ENCODE assay signal across 8 cellular contexts in genomic region chr17:50841949-50842354, GRCh38. TPM values are rescaled to one million over a fixed set of nuclear protein-coding genes. Genes with fewer than 3 reads are reported as not detected.
DNase-seq lines count a peak whose midpoint lies in the region; ATAC-seq, FAIRE-seq and TF ChIP-seq lines count a peak whose summit lies in the region.

No MANE protein-coding gene starts in this region.

- peak; percentile 89 for FAIRE-seq in GM19239 (lab: Jason Lieb, UNC)

- ATAC-seq in HG03378 (IDR thresholded peaks at IDR 0.05; ENCODE audit: unreplicated experiment) = no peak

- no peak overlapping the region for H3K9ac ChIP-seq in liver (ENCODE audit: low read depth in 1 of 2, low read length in 2 of 2)

- DNase-seq in AG08395 (ENCODE audit: low spot score) (peak; percentile 88), GM19239 (ENCODE audit: insufficient read length, low spot score) (peak; percentile 76), NCI-H2196 treated with DMSO at 0.1 percent for 48 hours (lab: John Stamatoyannopoulos, UW; ENCODE audit: unreplicated experiment) (peak; percentile 64), WERI-Rb-1 (peak; percentile 90), choroid plexus epithelial cell (ENCODE audit: low read depth) (peak; percentile 80)
- DNase-seq in stimulated activated CD8-positive, alpha-beta memory T cell treated with anti-CD3 and anti-CD28 coated beads, Interleukin-4, amount 100 ng/mL, for 24 hours (ENCODE audit: low read depth) = peak; percentile 21

- peak; percentile 95 to 97 for TF ChIP-seq RAD21 in liver (IDR thresholded peaks at IDR 0.05)

- H3K9me3 ChIP-seq in WERI-Rb-1 (ENCODE audit: severe bottlenecking) (no peaks in the 10 kb centered on the region), liver (ENCODE audit: control insufficient read depth in 4 of 4, low read length in 3 of 4) (no peaks in the 10 kb centered on the region)

- no peaks in the 10 kb centered on the region for H3K4me1 ChIP-seq in liver (ENCODE audit: control insufficient read depth in 4 of 4, insufficient read depth in 4 of 4, low read length in 3 of 4)

- H3K27me3 ChIP-seq in WERI-Rb-1 (ENCODE audit: insufficient read depth, low read depth, severe bottlenecking) (no peaks in the 10 kb centered on the region), liver (ENCODE audit: control insufficient read depth in 4 of 4, insufficient read depth in 4 of 4, low read length in 3 of 4) (no peaks in the 10 kb centered on the region)

- H3K36me3 ChIP-seq in WERI-Rb-1 = no peaks in the 10 kb centered on the region; the same call in 1 of the 2 replicates
- H3K36me3 ChIP-seq in liver (ENCODE audit: control insufficient read depth in 4 of 4, insufficient read depth in 3 of 4, low read depth in 1 of 4, low read length in 3 of 4) = no peaks in the 10 kb centered on the region

- peak; percentile 94 for TF ChIP-seq CTCF in WERI-Rb-1 (IDR thresholded peaks at IDR 0.05; ENCODE audit: low read depth, low read length)
- peak; percentile 89 for TF ChIP-seq CTCF in choroid plexus epithelial cell (conservative IDR thresholded peaks at IDR 0.05; ENCODE audit: low read depth, low read length)
- TF ChIP-seq CTCF in liver (IDR thresholded peaks at IDR 0.05; ENCODE audit: low read depth, low read length, missing input control) = peak; percentile 87

- no peak overlapping the region for H3K4me3 ChIP-seq in WERI-Rb-1 (ENCODE audit: low read depth, low read length)
- no peak overlapping the region for H3K4me3 ChIP-seq in choroid plexus epithelial cell (ENCODE audit: low read depth, low read length)
- no peak overlapping the region for H3K4me3 ChIP-seq in liver (ENCODE audit: low read depth in 1 of 3, low read length in 3 of 3)

- WGBS in liver = 16% methylated on average over 8 of the region's 8 CpGs

- H3K27ac ChIP-seq in WERI-Rb-1 (peak overlapping the region; percentile 35), liver (ENCODE audit: low read depth in 1 of 2, low read length in 2 of 2) (no peak overlapping the region)

TF ChIP-seq in liver, 16 proteins besides CTCF, POLR2A, EP300 and RAD21:
- TF ChIP-seq ATF3 (IDR thresholded peaks at IDR 0.05) = no peak
- no peak for TF ChIP-seq EGR1 (IDR thresholded peaks at IDR 0.05; ENCODE audit: low read depth in 2 of 2)
- TF ChIP-seq MAX (IDR thresholded peaks at IDR 0.05) = no peak
- no peak for TF ChIP-seq FOXA2 (IDR thresholded peaks at IDR 0.05)
- TF ChIP-seq NR2F2 (IDR thresholded peaks at IDR 0.05) = no peak
- TF ChIP-seq HNF4G (IDR thresholded peaks at IDR 0.05) = no peak
- TF ChIP-seq REST (IDR thresholded peaks at IDR 0.05) = no peak
- no peak for TF ChIP-seq YY1 (IDR thresholded peaks at IDR 0.05)
- TF ChIP-seq TAF1 (conservative IDR thresholded peaks at IDR 0.05) = no peak
- no peak for TF ChIP-seq GABPA (IDR thresholded peaks at IDR 0.05 in 1 of 2, conservative IDR thresholded peaks at IDR 0.05 in 1 of 2)
- TF ChIP-seq HNF4A (conservative IDR thresholded peaks at IDR 0.05) = no peak
- TF ChIP-seq SP1 (IDR thresholded peaks at IDR 0.05) = no peak
- no peak for TF ChIP-seq FOXA1 (IDR thresholded peaks at IDR 0.05)
- TF ChIP-seq RXRA (IDR thresholded peaks at IDR 0.05) = no peak
- no peak for TF ChIP-seq JUND (IDR thresholded peaks at IDR 0.05)
- TF ChIP-seq ZBTB33 (IDR thresholded peaks at IDR 0.05) = no peak

RNA-seq across cellular contexts. Expression of gene WFIKKN2, which starts 6.6 kb away (rescaled TPM):
- total RNA-seq in liver = under 1 TPM in 1 of 2 donors, not detected in 1; 0.19 TPM
- under 1 TPM; 0.02 to 0.07 TPM for polyA plus RNA-seq in liver

RNA-seq across cellular contexts. Expression of gene TOB1, which starts 24.2 kb away (rescaled TPM):
- 10 to 100 TPM; 10.2 to 28.0 TPM for total RNA-seq in liver
- polyA plus RNA-seq in liver = 100 to 1,000 TPM in 1 of 2 donors, 10 to 100 TPM in 1; 47.5 to 132 TPM

Comparison
In these comparisons a context has a peak if more than half of its experiments do, and no peak if none do; other contexts are left out.
1. DNase-seq: peak in every context shown above with its lines; median percentile 90 in WERI-Rb-1; 88 in AG08395; 80 in choroid plexus epithelial cell; 76 in GM19239; 64 in NCI-H2196 treated with DMSO at 0.1 percent for 48 hours; 21 in stimulated activated CD8-positive, alpha-beta memory T cell treated with anti-CD3 and anti-CD28 coated beads, Interleukin-4, amount 100 ng/mL, for 24 hours.